Comparison of ENCODE assay signal across 11 cellular contexts in the genomic region with DNA sequence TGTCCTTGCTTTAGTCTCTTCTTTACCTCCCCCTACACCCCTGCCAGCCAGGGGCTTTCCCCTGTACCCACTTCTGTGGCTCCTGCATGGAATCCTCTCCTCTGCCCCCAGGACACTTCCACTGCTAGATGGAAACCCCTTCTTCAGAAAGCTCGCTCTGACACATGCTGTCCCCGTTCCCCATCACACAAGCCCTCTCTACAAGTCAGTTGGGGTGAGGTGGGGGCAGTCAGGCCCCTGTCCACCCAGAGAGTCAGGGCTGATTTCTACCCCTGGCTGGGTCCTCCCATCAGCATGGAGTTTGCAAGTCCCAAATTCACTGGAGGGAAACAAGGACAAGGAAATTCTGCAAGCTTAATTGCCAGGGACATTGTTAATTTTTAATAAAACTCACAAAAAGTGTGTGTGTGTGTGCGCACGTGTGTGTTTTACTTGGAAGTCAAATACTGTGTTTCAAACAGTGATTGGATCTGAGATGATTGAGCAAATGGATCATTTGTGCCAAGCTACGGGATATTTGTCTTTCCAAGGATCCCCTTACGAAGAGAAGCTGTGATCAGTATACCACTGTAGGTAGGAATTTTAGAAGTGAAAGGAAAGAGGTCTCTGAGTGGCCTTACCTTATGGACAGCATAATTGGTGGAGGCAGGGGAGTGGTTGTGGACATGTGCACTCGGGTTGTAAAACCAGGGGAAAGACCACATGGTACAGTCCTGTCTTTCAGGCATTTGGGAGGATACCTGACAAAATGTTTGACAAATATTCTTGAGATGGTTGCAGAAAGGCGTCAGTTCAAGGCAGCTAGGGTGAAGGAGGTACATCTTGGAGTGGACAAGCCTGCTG. TPM values are rescaled to one million over a fixed set of nuclear protein-coding genes. Genes with fewer than 3 reads are reported as not detected.
DNase-seq lines count a peak whose midpoint lies in the region; ATAC-seq and TF ChIP-seq lines count a peak whose summit lies in the region.
"Had no signal": no experiment of that assay in that cellular context is flagged by ENCODE, and none has a peak within 500 bp of the region (broad histone marks: within the 10 kb centered on the region; RNA-seq: fewer than 3 reads in every experiment).

No MANE protein-coding gene starts in this region.

- no peak overlapping the region for H3K4me2 ChIP-seq in MM.1S (ENCODE audit: low read depth, low read length)

- H3K9ac ChIP-seq in duodenal mucosa (ENCODE audit: low read depth in 1 of 2, low read length in 2 of 2) = peak overlapping the region in 1 of 2 donors; percentile 63
- no peak overlapping the region for H3K9ac ChIP-seq in MM.1S (ENCODE audit: low read length)

- no peaks in the 10 kb centered on the region for H3F3A ChIP-seq in MM.1S (ENCODE audit: insufficient read depth, low read length)

- no peak for DNase-seq in activated naive CD4-positive, alpha-beta T cell treated with anti-CD3 and anti-CD28 coated beads, Interleukin-2, amount 10 ng/mL, durations not matched to agents 7 days and 5 days
- DNase-seq in transverse colon (no peak), MM.1S (no peak)
- DNase-seq: dermis blood vessel endothelial cell had no signal

- peak overlapping the region; percentile 28 for H3K4me3 Mint-ChIP-seq in activated naive CD4-positive, alpha-beta T cell treated with anti-CD3 and anti-CD28 coated beads, Interleukin-2, amount 50 U/mL, for 24 hours
- H3K4me3 Mint-ChIP-seq in activated naive CD4-positive, alpha-beta T cell treated with anti-CD3 and anti-CD28 coated beads, Interleukin-2, amount 10 ng/mL, durations not matched to agents 7 days and 5 days = no peak overlapping the region

- no peaks in the 10 kb centered on the region for H3K79me2 ChIP-seq in MM.1S (ENCODE audit: low read length)

- no peaks in the 10 kb centered on the region for H3K36me3 Mint-ChIP-seq in activated naive CD4-positive, alpha-beta T cell treated with anti-CD3 and anti-CD28 coated beads, Interleukin-2, amount 50 U/mL, for 24 hours
- no peaks in the 10 kb centered on the region for H3K36me3 Mint-ChIP-seq in activated naive CD4-positive, alpha-beta T cell treated with anti-CD3 and anti-CD28 coated beads, Interleukin-2, amount 10 ng/mL, durations not matched to agents 7 days and 5 days

- H3K9me2 ChIP-seq in MM.1S (replicated peaks; ENCODE audit: insufficient read depth, low read length) = no peaks in the 10 kb centered on the region

- H3K27ac Mint-ChIP-seq in activated naive CD4-positive, alpha-beta T cell treated with anti-CD3 and anti-CD28 coated beads, Interleukin-2, amount 50 U/mL, for 24 hours = no peak overlapping the region
- H3K27ac Mint-ChIP-seq in activated naive CD4-positive, alpha-beta T cell treated with anti-CD3 and anti-CD28 coated beads, Interleukin-2, amount 10 ng/mL, durations not matched to agents 7 days and 5 days = no peak overlapping the region

- TF ChIP-seq EP300 in transverse colon (IDR thresholded peaks at IDR 0.05; ENCODE audit: low read depth) = no peak

- intact Hi-C loops in transverse colon (cut with DNase I; ENCODE audit: low total_unique reads) = loop anchor here (10.0 kb wide), 1 partner anchor 99 kb away; no protein-coding TSS in a partner anchor

- H3K27me3 ChIP-seq in duodenal mucosa (ENCODE audit: control insufficient read depth in 1 of 2, insufficient read depth in 2 of 2, low read length in 2 of 2) (peaks cover 3% of the 10 kb centered on the region in 2 donors), transverse colon (peaks cover 2% of the 10 kb centered on the region), MM.1S (replicated peaks; ENCODE audit: insufficient read depth, low read length) (peaks cover 37% of the 10 kb centered on the region)

- no peak overlapping the region for H2AFZ ChIP-seq in MM.1S (ENCODE audit: low read length)

- H3K36me3 ChIP-seq in duodenal mucosa (ENCODE audit: control insufficient read depth in 1 of 2, insufficient read depth in 2 of 2, low read length in 2 of 2) (peaks cover 2 to 6% of the 10 kb centered on the region in 2 donors), mesodermal cell (ENCODE audit: control insufficient read depth, insufficient read depth, low read length) (peaks cover 25% of the 10 kb centered on the region), transverse colon (no peaks in the 10 kb centered on the region), MM.1S (replicated peaks; ENCODE audit: insufficient read depth, low read length) (no peaks in the 10 kb centered on the region)

- no peaks in the 10 kb centered on the region for H3K9me3 ChIP-seq in duodenal mucosa (ENCODE audit: control insufficient read depth in 1 of 2, low read length in 2 of 2)
- no peaks in the 10 kb centered on the region for H3K9me3 ChIP-seq in mesodermal cell (ENCODE audit: control insufficient read depth, low read length)
- no peaks in the 10 kb centered on the region for H3K9me3 ChIP-seq in transverse colon
- H3K9me3 ChIP-seq in MM.1S (replicated peaks; ENCODE audit: insufficient read depth, low read length) = no peaks in the 10 kb centered on the region
- H3K9me3 ChIP-seq: HAP-1 had no signal

- H4K20me1 ChIP-seq in MM.1S (ENCODE audit: insufficient read depth, low read length) = no peaks in the 10 kb centered on the region

- ATAC-seq in GM21515 (IDR thresholded peaks at IDR 0.05; ENCODE audit: unreplicated experiment) (no peak), GM19463 (IDR thresholded peaks at IDR 0.05; ENCODE audit: unreplicated experiment) (no peak)

- H3K4me3 ChIP-seq in duodenal mucosa (ENCODE audit: low read depth in 1 of 2, low read length in 2 of 2) = peak overlapping the region; percentile 73 to 83
- peak overlapping the region; percentile 78 for H3K4me3 ChIP-seq in mesodermal cell (ENCODE audit: extremely low read depth, insufficient read depth, low read length, poor library complexity, severe bottlenecking)
- H3K4me3 ChIP-seq in transverse colon = no peak overlapping the region
- no peak overlapping the region for H3K4me3 ChIP-seq in MM.1S (ENCODE audit: low read length)
- H3K4me3 ChIP-seq: K562 had no signal

- CTCF ChIA-PET in activated naive CD4-positive, alpha-beta T cell treated with anti-CD3 and anti-CD28 coated beads, Interleukin-2, amount 10 ng/mL, durations not matched to agents 7 days and 5 days (lab: Charles Lee) = interaction anchor here (1.0 to 1.2 kb wide), 2 partner anchors 68 to 97 kb away, joined by 3 to 4 read pairs; no protein-coding TSS in a partner anchor

- in situ Hi-C loops in transverse colon (cut with MboI; ENCODE audit: low pct_ligation_motif_present in 1 of 4, low pct_unique_long_range_greater_than_20kb in 1 of 4, low sequenced_read_pairs in 3 of 4) = loop anchor here in 2 of 4 donors (5.0 to 10.0 kb wide), 3 partner anchors 63 to 99 kb away; no protein-coding TSS in a partner anchor

- H3K4me1 Mint-ChIP-seq in activated naive CD4-positive, alpha-beta T cell treated with anti-CD3 and anti-CD28 coated beads, Interleukin-2, amount 50 U/mL, for 24 hours = peaks cover 13% of the 10 kb centered on the region
- peaks cover 13% of the 10 kb centered on the region for H3K4me1 Mint-ChIP-seq in activated naive CD4-positive, alpha-beta T cell treated with anti-CD3 and anti-CD28 coated beads, Interleukin-2, amount 10 ng/mL, durations not matched to agents 7 days and 5 days

- TF ChIP-seq POLR2A in transverse colon (IDR thresholded peaks at IDR 0.05) = no peak

- H3K4me1 ChIP-seq in duodenal mucosa (ENCODE audit: control insufficient read depth in 1 of 2, insufficient read depth in 2 of 2, low read length in 2 of 2) (peaks cover 52 to 57% of the 10 kb centered on the region in 2 donors), mesodermal cell (ENCODE audit: control insufficient read depth, insufficient read depth, low read length, poor library complexity, severe bottlenecking) (peaks cover 32% of the 10 kb centered on the region), transverse colon (peaks cover 26 to 48% (median 37%) of the 10 kb centered on the region in 4 donors), MM.1S (ENCODE audit: low read length) (no peaks in the 10 kb centered on the region)

- TF ChIP-seq CTCF in transverse colon (IDR thresholded peaks at IDR 0.05) = no peak
- no peak for TF ChIP-seq CTCF in MM.1S (IDR thresholded peaks at IDR 0.05; ENCODE audit: low read length)

- WGBS in mesodermal cell (ENCODE audit: insufficient coverage in 2 of 2), 2 experiments = 86 to 90% methylated on average over 6 of the region's 8 CpGs
- 55 to 73% methylated on average over 6 to 8 of the region's 8 CpGs for WGBS in transverse colon (ENCODE audit: low coverage in 1 of 2), 2 donors

- peaks cover 19% of the 10 kb centered on the region for H3K27me3 Mint-ChIP-seq in activated naive CD4-positive, alpha-beta T cell treated with anti-CD3 and anti-CD28 coated beads, Interleukin-2, amount 50 U/mL, for 24 hours
- H3K27me3 Mint-ChIP-seq in activated naive CD4-positive, alpha-beta T cell treated with anti-CD3 and anti-CD28 coated beads, Interleukin-2, amount 10 ng/mL, durations not matched to agents 7 days and 5 days = peaks cover 85% of the 10 kb centered on the region

- no peaks in the 10 kb centered on the region for H3K9me3 Mint-ChIP-seq in activated naive CD4-positive, alpha-beta T cell treated with anti-CD3 and anti-CD28 coated beads, Interleukin-2, amount 50 U/mL, for 24 hours
- no peaks in the 10 kb centered on the region for H3K9me3 Mint-ChIP-seq in activated naive CD4-positive, alpha-beta T cell treated with anti-CD3 and anti-CD28 coated beads, Interleukin-2, amount 10 ng/mL, durations not matched to agents 7 days and 5 days

- H3K27ac ChIP-seq in duodenal mucosa (ENCODE audit: low read depth, low read length) (no peak overlapping the region), mesodermal cell (ENCODE audit: low read depth, low read length, severe bottlenecking) (peak overlapping the region; percentile 100), transverse colon (peak overlapping the region; percentile 96 to 99 (median 98)), MM.1S (ENCODE audit: low read length) (no peak overlapping the region)

RNA-seq across cellular contexts. Expression of gene AMOTL2, which starts 1.5 kb away (rescaled TPM):
- 59.7 TPM for polyA plus RNA-seq in mesodermal cell (2013, experiment 1 of 2)
- polyA plus RNA-seq in mesodermal cell (2013, experiment 2 of 2) = 50.8 TPM
- 10 to 100 TPM; 14.5 to 50.9 (median 23.8) TPM for total RNA-seq in transverse colon

Comparison
In these comparisons a context has a peak if more than half of its experiments do, and no peak if none do; other contexts are left out.
1. H3K27ac ChIP-seq: peak in mesodermal cell (single experiment) and transverse colon (4 of 4); none in duodenal mucosa (single experiment) and MM.1S (single experiment).
2. H3K4me3 ChIP-seq: peak in duodenal mucosa (2 of 2) and mesodermal cell (single experiment); none in transverse colon (0 of 4) and MM.1S (single experiment).